Comparison of ENCODE assay signal across 8 cellular contexts in genomic region chr1:2190491-2190976, GRCh38. TPM values are rescaled to one million over a fixed set of nuclear protein-coding genes. Genes with fewer than 3 reads are reported as not detected.
DNase-seq lines count a peak whose midpoint lies in the region; ATAC-seq and TF ChIP-seq lines count a peak whose summit lies in the region.

No MANE protein-coding gene starts in this region.

- H4K20me1 ChIP-seq in PC-3 (ENCODE audit: low read length): no peaks in the 10 kb centered on the region

- H3K9ac ChIP-seq in PC-3 (ENCODE audit: low read length) (peak overlapping the region; percentile 81), endocrine pancreas (ENCODE audit: control insufficient read depth, insufficient read depth, low read length) (peak overlapping the region; percentile 55)

- H3K36me3 Mint-ChIP-seq in naive thymus-derived CD8-positive, alpha-beta T cell: peaks cover 0 to under 1% (median 0%) of the 10 kb centered on the region in 3 donors

- peak overlapping the region; percentile 18; the same call in 1 of the 2 replicates for H2AFZ ChIP-seq in PC-3 (ENCODE audit: low read length)

- H3K36me3 ChIP-seq in A673 (ENCODE audit: insufficient read depth, low read length, poor library complexity, severe bottlenecking) (peaks cover 4% of the 10 kb centered on the region), PC-3 (ENCODE audit: low read depth, low read length) (no peaks in the 10 kb centered on the region), endocrine pancreas (ENCODE audit: control insufficient read depth, insufficient read depth, low read length) (no peaks in the 10 kb centered on the region)

- H3K4me1 Mint-ChIP-seq in naive thymus-derived CD8-positive, alpha-beta T cell: peaks cover 6 to 28% (median 22%) of the 10 kb centered on the region in 4 donors

- H3K4me2 ChIP-seq in PC-3 (ENCODE audit: low read length): peak overlapping the region; percentile 92

- POLR2A ChIA-PET in A673 (lab: Charles Lee; ENCODE audit: low non-redundant PET): no interaction called here
- POLR2A ChIA-PET in PC-3 (lab: Charles Lee; ENCODE audit: unreplicated experiment): no interaction called here
- POLR2A ChIA-PET in naive thymus-derived CD8-positive, alpha-beta T cell (lab: Charles Lee): interaction anchor here (1.2 to 24.5 kb wide), 10 partner anchors 9 to 366 kb away, joined by 3 to 303 read pairs (median 6); partner anchors contain the start of genes MORN1, PEX10, RER1 and SKI

- no peaks in the 10 kb centered on the region for H3K9me3 Mint-ChIP-seq in naive thymus-derived CD8-positive, alpha-beta T cell

- intact Hi-C loops in A673 (cut with micrococcal nuclease; ENCODE audit: unreplicated experiment) (loop anchor here (10.0 kb wide), 1 partner anchor 124 kb away; no protein-coding TSS in a partner anchor), PC-3 (cut with micrococcal nuclease) (loop anchor here (5.0 kb wide), 1 partner anchor 357 kb away; no protein-coding TSS in a partner anchor)

- H3K27me3 Mint-ChIP-seq in naive thymus-derived CD8-positive, alpha-beta T cell: no peaks in the 10 kb centered on the region

- peak overlapping the region in 7 of 10 donors; percentile 16 to 91 (median 78) for H3K27ac Mint-ChIP-seq in naive thymus-derived CD8-positive, alpha-beta T cell

- peaks cover 43% of the 10 kb centered on the region for H3K79me2 ChIP-seq in PC-3 (ENCODE audit: low read length)

- ATAC-seq in PC-3 (peak; percentile 1; the same call in 1 of the 2 replicates), HG03280 (IDR thresholded peaks at IDR 0.05; ENCODE audit: unreplicated experiment) (no peak)
- no peak for ATAC-seq in naive thymus-derived CD8-positive, alpha-beta T cell

- H3K4me1 ChIP-seq in A673 (ENCODE audit: insufficient read depth, low read length, poor library complexity, severe bottlenecking): peaks cover 40% of the 10 kb centered on the region
- peaks cover 49% of the 10 kb centered on the region for H3K4me1 ChIP-seq in PC-3 (ENCODE audit: insufficient read depth, low read length)
- H3K4me1 ChIP-seq in endocrine pancreas (ENCODE audit: control insufficient read depth, insufficient read depth, low read length): no peaks in the 10 kb centered on the region

- H3K27me3 ChIP-seq in A673 (replicated peaks; ENCODE audit: insufficient read depth, low read depth, low read length, poor library complexity): no peaks in the 10 kb centered on the region
- H3K27me3 ChIP-seq in PC-3 (ENCODE audit: low read length): no peaks in the 10 kb centered on the region
- H3K27me3 ChIP-seq in endocrine pancreas (ENCODE audit: control insufficient read depth, insufficient read depth, low read length): no peaks in the 10 kb centered on the region

- DNase-seq in A673 (ENCODE audit: low spot score) (no peak), PC-3 (peak; percentile 35), NCI-H446 (lab: John Stamatoyannopoulos, UW) (no peak), NCI-H1105 (lab: John Stamatoyannopoulos, UW) (no peak)
- no peak for DNase-seq in naive thymus-derived CD8-positive, alpha-beta T cell
- DNase-seq in stimulated activated CD8-positive, alpha-beta memory T cell treated with anti-CD3 and anti-CD28 coated beads, Interleukin-4, amount 100 ng/mL, for 48 hours: no peak

- H3K9me2 ChIP-seq in PC-3 (replicated peaks; ENCODE audit: low read length): no peaks in the 10 kb centered on the region

- H3K9me3 ChIP-seq in A673 (ENCODE audit: low read depth, low read length, poor library complexity, severe bottlenecking) (no peaks in the 10 kb centered on the region), PC-3 (ENCODE audit: low read length) (no peaks in the 10 kb centered on the region), endocrine pancreas (ENCODE audit: control insufficient read depth, low read length) (no peaks in the 10 kb centered on the region)

- BruUV-seq in A673 (replicated peaks; lab: Mats Ljungman, UMichigan): no TSS peak
- BruUV-seq in PC-3 (replicated peaks; lab: Mats Ljungman, UMichigan): no TSS peak

- CTCF ChIA-PET in A673 (lab: Charles Lee) (interaction anchor here (1.0 kb wide), 1 partner anchor 16 kb away, joined by 4 read pairs; no protein-coding TSS in a partner anchor), PC-3 (lab: Charles Lee) (interaction anchor here (1.7 kb wide), 1 partner anchor 50 kb away, joined by 5 read pairs; no protein-coding TSS in a partner anchor)

- TF ChIP-seq CTCF in A673 (conservative IDR thresholded peaks at IDR 0.05; ENCODE audit: low read depth, low read length) (no peak), PC-3 (conservative IDR thresholded peaks at IDR 0.05; ENCODE audit: low read depth, low read length) (no peak)

- H3K4me3 ChIP-seq in A673 (ENCODE audit: low read depth, low read length, poor library complexity, severe bottlenecking): peak overlapping the region; percentile 52
- peak overlapping the region; percentile 70 for H3K4me3 ChIP-seq in PC-3 (ENCODE audit: low read length)
- no peak overlapping the region for H3K4me3 ChIP-seq in endocrine pancreas (ENCODE audit: control insufficient read depth, insufficient read depth, low read length)

- no peaks in the 10 kb centered on the region for H3F3A ChIP-seq in PC-3 (ENCODE audit: low read length, unreplicated experiment)

- H3K27ac ChIP-seq in A673 (ENCODE audit: low read depth, low read length, poor library complexity, severe bottlenecking): peak overlapping the region; percentile 87
- peak overlapping the region; percentile 78 for H3K27ac ChIP-seq in PC-3 (ENCODE audit: low read length)

- H3K4me3 Mint-ChIP-seq in naive thymus-derived CD8-positive, alpha-beta T cell: peak overlapping the region in 9 of 10 donors; percentile 23 to 70 (median 53)

RNA-seq across cellular contexts. Expression of gene FAAP20, which starts 4.0 kb away (rescaled TPM):
- 114 and 119 TPM in 2 replicates for total RNA-seq in A673 (2021)
- total RNA-seq in PC-3 (2014; rRNA removed): 114 and 148 TPM in 2 replicates
- total RNA-seq in naive thymus-derived CD8-positive, alpha-beta T cell: 10 to 100 TPM; 39.4 to 49.3 TPM
- polyA plus RNA-seq in naive thymus-derived CD8-positive, alpha-beta T cell: 10 to 100 TPM; 70.1 to 76.6 (median 74.9) TPM

RNA-seq across cellular contexts. Expression of gene SKI, which starts 37.6 kb away (rescaled TPM):
- total RNA-seq in A673 (2021): 84.9 and 88.1 TPM in 2 replicates
- 28.3 and 61.7 TPM in 2 replicates for total RNA-seq in PC-3 (2014; rRNA removed)
- total RNA-seq in naive thymus-derived CD8-positive, alpha-beta T cell: 100 to 1,000 TPM in 1 of 2 experiments, 10 to 100 TPM in 1; 98.3 to 105 TPM
- under 1 TPM; 0.30 to 0.80 (median 0.53) TPM for polyA plus RNA-seq in naive thymus-derived CD8-positive, alpha-beta T cell
